Comparison of ENCODE assay signal across 20 cellular contexts in genomic region chr2:122734756-122735155, GRCh38.
A peak's percentile ranks its signal among the peaks of the same experiment; 100 is the strongest.
DNase-seq lines count a peak whose midpoint lies in the region; ATAC-seq and TF ChIP-seq lines count a peak whose summit lies in the region.
"Had no signal": no experiment of that assay in that cellular context is flagged by ENCODE, and none has a peak within 500 bp of the region (broad histone marks: within the 10 kb centered on the region; RNA-seq: fewer than 3 reads in every experiment).

No MANE protein-coding gene starts in this region.

- no peak overlapping the region for H3K4me3 ChIP-seq in RWPE2 (ENCODE audit: severe bottlenecking)
- no peak overlapping the region for H3K4me3 ChIP-seq in fibroblast of lung (replicated peaks in 1 of 4; ENCODE audit: control extremely low read depth in 1 of 4, insufficient read depth in 1 of 4, low read depth in 3 of 4, low read length in 4 of 4)
- H3K4me3 ChIP-seq in mesodermal cell (ENCODE audit: extremely low read depth, insufficient read depth, low read length, poor library complexity, severe bottlenecking), result no peak overlapping the region
- no peak overlapping the region for H3K4me3 ChIP-seq in ascending aorta
- no peak overlapping the region for H3K4me3 ChIP-seq in gastrocnemius medialis
- H3K4me3 ChIP-seq: esophagus muscularis mucosa, hepatocyte had no signal

- no peaks in the 10 kb centered on the region for H3K27me3 ChIP-seq in RWPE2 (ENCODE audit: insufficient read depth, poor library complexity, severe bottlenecking)
- no peaks in the 10 kb centered on the region for H3K27me3 ChIP-seq in fibroblast of lung (ENCODE audit: control insufficient read depth, insufficient read depth, low read length)
- H3K27me3 ChIP-seq in ascending aorta, result no peaks in the 10 kb centered on the region
- H3K27me3 ChIP-seq in gastrocnemius medialis, result no peaks in the 10 kb centered on the region
- H3K27me3 ChIP-seq: esophagus muscularis mucosa, hepatocyte had no signal

- WGBS in mesodermal cell (ENCODE audit: insufficient coverage in 2 of 2), 2 experiments, result 49 to 61% methylated on average over 2 of the region's 4 CpGs

- H3K4me1 ChIP-seq in RWPE2 (ENCODE audit: insufficient read depth, poor library complexity, severe bottlenecking), result peaks cover 12% of the 10 kb centered on the region
- no peaks in the 10 kb centered on the region for H3K4me1 ChIP-seq in fibroblast of lung (ENCODE audit: control insufficient read depth, extremely low read depth, insufficient read depth, low read length)
- H3K4me1 ChIP-seq in mesodermal cell (ENCODE audit: control insufficient read depth, insufficient read depth, low read length, poor library complexity, severe bottlenecking), result peaks cover 23% of the 10 kb centered on the region
- no peaks in the 10 kb centered on the region for H3K4me1 ChIP-seq in ascending aorta
- H3K4me1 ChIP-seq in gastrocnemius medialis, result no peaks in the 10 kb centered on the region
- H3K4me1 ChIP-seq: esophagus muscularis mucosa had no signal

- TF ChIP-seq CTCF in RWPE2 (IDR thresholded peaks at IDR 0.05; ENCODE audit: poor library complexity, severe bottlenecking) (no peak), fibroblast of lung (conservative IDR thresholded peaks at IDR 0.05 in 1 of 2, IDR thresholded peaks at IDR 0.05 in 1 of 2; ENCODE audit: low read depth in 1 of 2, low read length in 2 of 2) (no peak), ascending aorta (IDR thresholded peaks at IDR 0.05) (no peak), gastrocnemius medialis (IDR thresholded peaks at IDR 0.05 in 4 of 5, conservative IDR thresholded peaks at IDR 0.05 in 1 of 5) (no peak)

- in situ Hi-C loops in gastrocnemius medialis (cut with MboI; ENCODE audit: low sequenced_read_pairs in 4 of 4), result no loop called here

- TF ChIP-seq POLR2A in gastrocnemius medialis (IDR thresholded peaks at IDR 0.05), result no peak

- H4K20me1 ChIP-seq in fibroblast of lung (ENCODE audit: control insufficient read depth, extremely low read depth, insufficient read depth, low read length), result no peaks in the 10 kb centered on the region

- H3K9me3 ChIP-seq in RWPE2 (ENCODE audit: severe bottlenecking) (no peaks in the 10 kb centered on the region), fibroblast of lung (ENCODE audit: control insufficient read depth, insufficient read depth, low read depth, low read length) (no peaks in the 10 kb centered on the region), mesodermal cell (ENCODE audit: control insufficient read depth, low read length) (no peaks in the 10 kb centered on the region), ascending aorta (no peaks in the 10 kb centered on the region), gastrocnemius medialis (no peaks in the 10 kb centered on the region)
- H3K9me3 ChIP-seq: esophagus muscularis mucosa had no signal

- H3K4me2 ChIP-seq in fibroblast of lung (ENCODE audit: extremely low read depth, insufficient read depth, low read length), result no peak overlapping the region
- H3K4me2 ChIP-seq: hepatocyte had no signal

- peak; percentile 48 for DNase-seq in EL
- DNase-seq in RWPE2 (ENCODE audit: low spot score), result no peak
- peak; percentile 25 to 70 for DNase-seq in fibroblast of lung (ENCODE audit: low read depth in 2 of 2)
- DNase-seq in ascending aorta (ENCODE audit: low spot score in 2 of 2), result no peak
- no peak for DNase-seq in gastrocnemius medialis
- DNase-seq in left colon, result no peak
- DNase-seq in KG1 (lab: John Stamatoyannopoulos, UW), result no peak
- DNase-seq: activated CD8-positive, alpha-beta T cell treated with anti-CD3 and anti-CD28 coated beads for 36 hours; amygdala; CD8-positive, alpha-beta T cell; DND-41; NCI-H1417 treated with DMSO at 0.1 percent for 48 hours; NCI-H2171 treated with DMSO at 0.1 percent for 48 hours; NCI-H774; right cardiac atrium; stimulated activated CD4-positive, alpha-beta T cell treated with anti-CD3 and anti-CD28 coated beads, Interleukin-2, amount 100 ng/mL, for 24 hours had no signal

- H3K79me2 ChIP-seq in fibroblast of lung (ENCODE audit: control insufficient read depth, insufficient read depth, low read length), result no peaks in the 10 kb centered on the region
- H3K79me2 ChIP-seq: hepatocyte had no signal

- no peaks in the 10 kb centered on the region for H3K36me3 ChIP-seq in RWPE2 (ENCODE audit: low read depth)
- no peaks in the 10 kb centered on the region for H3K36me3 ChIP-seq in fibroblast of lung (ENCODE audit: control insufficient read depth, insufficient read depth, low read length)
- no peaks in the 10 kb centered on the region for H3K36me3 ChIP-seq in mesodermal cell (ENCODE audit: control insufficient read depth, insufficient read depth, low read length)
- no peaks in the 10 kb centered on the region for H3K36me3 ChIP-seq in ascending aorta
- no peaks in the 10 kb centered on the region for H3K36me3 ChIP-seq in gastrocnemius medialis
- H3K36me3 ChIP-seq: esophagus muscularis mucosa had no signal

- no peak overlapping the region for H2AFZ ChIP-seq in fibroblast of lung (ENCODE audit: low read length)
- H2AFZ ChIP-seq: hepatocyte had no signal

- no peak overlapping the region for H3K9ac ChIP-seq in fibroblast of lung (ENCODE audit: insufficient read depth, low read length)

- peak; percentile 58 for ATAC-seq in RWPE2 (ENCODE audit: low read depth)
- ATAC-seq in gastrocnemius medialis, result no peak
- ATAC-seq in left colon, result no peak
- ATAC-seq: activated CD8-positive, alpha-beta T cell treated with anti-CD3 and anti-CD28 coated beads for 36 hours; CD8-positive, alpha-beta T cell; natural killer cell treated with Interleukin-12 subunit alpha and Interleukin-12 subunit beta and Interleukin-15 and Interleukin-18, amount 100 ng/mL, for 72 hours; right cardiac atrium had no signal

- H3K27ac ChIP-seq in RWPE2 (ENCODE audit: poor library complexity, severe bottlenecking), result no peak overlapping the region
- H3K27ac ChIP-seq in fibroblast of lung (ENCODE audit: insufficient read depth, low read length), result no peak overlapping the region
- H3K27ac ChIP-seq in mesodermal cell (ENCODE audit: low read depth, low read length, severe bottlenecking), result peak overlapping the region; percentile 62
- no peak overlapping the region for H3K27ac ChIP-seq in ascending aorta
- H3K27ac ChIP-seq in gastrocnemius medialis, result no peak overlapping the region
- H3K27ac ChIP-seq: esophagus muscularis mucosa, hepatocyte had no signal

- intact Hi-C loops in ascending aorta (cut with DNase I), result no loop called here
- intact Hi-C loops in gastrocnemius medialis (cut with DNase I; ENCODE audit: low total_unique reads), result no loop called here
- intact Hi-C loops in left colon (cut with DNase I, micrococcal nuclease), result no loop called here

Comparison
In these comparisons a context has a peak if more than half of its experiments do, and no peak if none do; other contexts are left out.
1. DNase-seq: peak in EL (single experiment) and fibroblast of lung (2 of 2); none in RWPE2 (single experiment), ascending aorta (0 of 2), gastrocnemius medialis (0 of 2), left colon (0 of 2) and KG1 (single experiment).